ENCODE assay signal across 14 cellular contexts in the genomic region with DNA sequence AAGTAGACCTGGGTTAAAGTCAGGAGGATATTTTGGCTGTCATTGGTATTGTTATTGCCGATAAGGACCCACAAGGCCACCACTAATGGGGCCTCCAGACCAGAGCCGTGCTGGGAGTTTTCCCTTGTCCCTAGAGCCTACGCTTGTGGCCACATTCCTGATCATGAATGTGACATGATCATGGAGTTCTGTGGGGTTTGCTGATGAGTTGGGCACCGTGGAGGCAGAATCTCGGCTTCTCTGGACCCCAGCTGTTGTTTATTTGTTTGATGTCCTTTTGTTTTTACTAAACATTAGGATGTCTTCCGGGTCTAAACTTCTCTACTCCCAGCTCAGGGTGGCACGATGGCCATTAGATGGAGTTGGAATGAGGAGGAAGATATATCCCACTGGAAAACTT.
"Had no signal": no experiment of that assay in that cellular context is flagged by ENCODE, and none has a peak within 500 bp of the region (broad histone marks: within the 10 kb centered on the region; RNA-seq: fewer than 3 reads in every experiment).

No MANE protein-coding gene starts in this region.

- H3K27me3 ChIP-seq: foreskin keratinocyte had no signal

- H2AFZ ChIP-seq: parathyroid adenoma had no signal

- H3K27ac ChIP-seq: foreskin keratinocyte, parathyroid adenoma, WERI-Rb-1 had no signal

- H3K9ac ChIP-seq: parathyroid adenoma had no signal

- H3K4me3 ChIP-seq: lung had no signal

- DNase-seq: activated CD4-positive, alpha-beta memory T cell treated with anti-CD3 and anti-CD28 coated beads, Interleukin-2, amount 10 ng/mL, durations not matched to agents 7 days and 5 days; amygdala; effector memory CD4-positive, alpha-beta T cell; glutamatergic neuron; naive thymus-derived CD4-positive, alpha-beta T cell; retina; stimulated activated CD4-positive, alpha-beta T cell treated with anti-CD3 and anti-CD28 coated beads, Interleukin-2, amount 100 ng/mL, for 48 hours; stimulated activated naive CD4-positive, alpha-beta T cell; substantia nigra; T-helper 9 cell; WERI-Rb-1 had no signal

- H3K79me2 ChIP-seq: parathyroid adenoma had no signal

- ATAC-seq: naive thymus-derived CD4-positive, alpha-beta T cell had no signal

- H3K36me3 ChIP-seq: WERI-Rb-1 had no signal

- H3K4me1 ChIP-seq: parathyroid adenoma had no signal
